Comparison of ENCODE assay signal across 13 cellular contexts in the genomic region with DNA sequence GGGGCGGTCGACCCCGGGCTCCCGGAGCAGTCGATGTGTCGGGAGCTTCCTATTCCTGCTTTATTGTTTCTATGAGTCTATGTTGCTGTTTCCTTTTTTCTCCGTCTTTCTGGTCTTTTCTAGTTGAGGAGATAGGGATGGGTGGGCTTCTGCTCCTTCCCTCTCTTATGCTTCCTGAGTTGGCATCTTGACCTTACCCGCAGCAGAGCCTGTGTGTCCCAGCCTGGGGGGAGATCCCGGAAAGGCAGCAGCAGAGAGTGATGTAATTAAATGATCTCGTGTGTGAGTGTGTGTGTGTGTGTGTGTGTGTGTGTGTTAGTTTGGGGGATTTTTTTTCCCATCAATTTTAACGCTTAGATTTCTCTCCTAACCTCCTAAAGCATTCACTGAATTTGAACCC. TPM values are rescaled to one million over a fixed set of nuclear protein-coding genes. Genes with fewer than 3 reads are reported as not detected.
DNase-seq lines count a peak whose midpoint lies in the region; ATAC-seq and TF ChIP-seq lines count a peak whose summit lies in the region.
"Had no signal": no experiment of that assay in that cellular context is flagged by ENCODE, and none has a peak within 500 bp of the region (broad histone marks: within the 10 kb centered on the region; RNA-seq: fewer than 3 reads in every experiment).

No MANE protein-coding gene starts in this region.

- TF ChIP-seq CTCF in HFFc6 (IDR thresholded peaks at IDR 0.05) = no peak
- TF ChIP-seq CTCF in osteoblast (IDR thresholded peaks at IDR 0.05; ENCODE audit: extremely low read depth, low read depth, low read length) = no peak

- peaks cover 5% of the 10 kb centered on the region for H3K36me3 Mint-ChIP-seq in HFFc6 (ENCODE audit: low read depth)

- H3K4me3 ChIP-seq in BLaER1 treated with 17β-estradiol and CSF1 and Interleukin-3, amounts not matched to agents 10 nM and 100 nM = peak overlapping the region; percentile 52 to 71 (median 64)
- H3K4me3 ChIP-seq in iPS-11a (ENCODE audit: low read depth, low read length) (peak overlapping the region; percentile 70), trophoblast cell (ENCODE audit: low read depth, low read length) (peak overlapping the region; percentile 68), osteoblast (ENCODE audit: insufficient read depth, low read length) (no peak overlapping the region)

- no peak overlapping the region for H2BK5ac ChIP-seq in trophoblast cell (ENCODE audit: low read depth, low read length, poor library complexity)

- H2BK12ac ChIP-seq in trophoblast cell (ENCODE audit: low read length) = no peak overlapping the region

- ATAC-seq in SK-N-SH treated with all-trans-retinoic acid at 6 μM for 48 hours = no peak
- no peak for ATAC-seq in GM21526 (IDR thresholded peaks at IDR 0.05; ENCODE audit: low FRiP score, unreplicated experiment)

- no peak overlapping the region for H3K4me3 Mint-ChIP-seq in HFFc6

- H3K9me3 ChIP-seq in BLaER1 treated with 17β-estradiol and CSF1 and Interleukin-3, amounts not matched to agents 10 nM and 100 nM (replicated peaks in 1 of 11) = peaks cover 0 to 20% (median 11%) of the 10 kb centered on the region in 11 experiments; a peak in 16 of 22 replicates
- peaks cover 2% of the 10 kb centered on the region for H3K9me3 ChIP-seq in trophoblast cell (ENCODE audit: insufficient read depth, low read depth, low read length)
- H3K9me3 ChIP-seq in osteoblast (ENCODE audit: low read depth, low read length) = no peaks in the 10 kb centered on the region

- no peak for DNase-seq in trophoblast cell
- no peak for DNase-seq in HFFc6
- no peak for DNase-seq in osteoblast (ENCODE audit: insufficient read length, low spot score, missing footprints)
- no peak for DNase-seq in GM19240 (ENCODE audit: insufficient read length, low spot score)
- DNase-seq: activated CD8-positive, alpha-beta memory T cell treated with anti-CD3 and anti-CD28 coated beads, Interleukin-2, amount 50 U/mL, for 4 hours; erythroblast; GOT3; NCI-H2029 treated with DMSO at 0.1 percent for 48 hours had no signal

- H2AK5ac ChIP-seq in trophoblast cell (ENCODE audit: low read length) = no peak overlapping the region

- no peak overlapping the region for H4K8ac ChIP-seq in trophoblast cell (ENCODE audit: low read depth, low read length)

- H3K4ac ChIP-seq in trophoblast cell (ENCODE audit: low read depth, low read length) = no peak overlapping the region

- peaks cover 0 to 5% (median 0%) of the 10 kb centered on the region in 10 experiments; a peak in 2 of 20 replicates for H3K4me1 ChIP-seq in BLaER1 treated with 17β-estradiol and CSF1 and Interleukin-3, amounts not matched to agents 10 nM and 100 nM
- H3K4me1 ChIP-seq in trophoblast cell (ENCODE audit: control insufficient read depth in 1 of 2, insufficient read depth in 2 of 2, low read length in 2 of 2) (peaks cover 0 to 5% of the 10 kb centered on the region in 2 experiments), osteoblast (ENCODE audit: insufficient read depth, low read length) (no peaks in the 10 kb centered on the region)

- no peaks in the 10 kb centered on the region for H3K79me1 ChIP-seq in trophoblast cell (ENCODE audit: low read length)

- H3K18ac ChIP-seq in trophoblast cell (ENCODE audit: low read length) = no peak overlapping the region

- H2AFZ ChIP-seq in trophoblast cell (ENCODE audit: insufficient read depth, low read length, poor library complexity) = no peak overlapping the region
- H2AFZ ChIP-seq in osteoblast (ENCODE audit: low read length) = no peak overlapping the region

- H3K27ac Mint-ChIP-seq in HFFc6 = no peak overlapping the region

- H4K12ac ChIP-seq in trophoblast cell (ENCODE audit: low read depth, low read length) = no peak overlapping the region

- no peaks in the 10 kb centered on the region; the same call in 1 of the 2 replicates for H3K27me3 Mint-ChIP-seq in HFFc6 (ENCODE audit: insufficient read depth)

- H3K27me3 ChIP-seq in BLaER1 treated with 17β-estradiol and CSF1 and Interleukin-3, amounts not matched to agents 10 nM and 100 nM = peaks cover 36 to 55% (median 49%) of the 10 kb centered on the region in 11 experiments
- H3K27me3 ChIP-seq in trophoblast cell (ENCODE audit: insufficient read depth, low read length) = peaks cover 23% of the 10 kb centered on the region
- H3K27me3 ChIP-seq in osteoblast (ENCODE audit: insufficient read depth, low read length) = no peaks in the 10 kb centered on the region

- no peaks in the 10 kb centered on the region; a peak in 2 of 22 replicates for H4K20me1 ChIP-seq in BLaER1 treated with 17β-estradiol and CSF1 and Interleukin-3, amounts not matched to agents 10 nM and 100 nM
- H4K20me1 ChIP-seq in osteoblast (ENCODE audit: insufficient read depth, low read length) = no peaks in the 10 kb centered on the region

- H3K23ac ChIP-seq in trophoblast cell (ENCODE audit: low read length) = no peak overlapping the region

- H3K79me2 ChIP-seq in trophoblast cell (ENCODE audit: control insufficient read depth, insufficient read depth, low read length, poor library complexity) = no peaks in the 10 kb centered on the region
- no peaks in the 10 kb centered on the region for H3K79me2 ChIP-seq in osteoblast (ENCODE audit: insufficient read depth, low read length)

- no peaks in the 10 kb centered on the region for H3K4me1 Mint-ChIP-seq in HFFc6 (ENCODE audit: low read depth)

- no peak overlapping the region for H4K91ac ChIP-seq in trophoblast cell (ENCODE audit: low read depth, low read length)

- no CpG with 5 or more reads among the region's 11 CpGs for WGBS in trophoblast cell (ENCODE audit: extremely low coverage, insufficient coverage, insufficient read length)

- peak overlapping the region in 9 of 11 experiments; percentile 25 to 53 (median 41); a peak in 7 of 22 replicates for H3K9ac ChIP-seq in BLaER1 treated with 17β-estradiol and CSF1 and Interleukin-3, amounts not matched to agents 10 nM and 100 nM
- no peak overlapping the region for H3K9ac ChIP-seq in trophoblast cell (ENCODE audit: low read length)

- no peaks in the 10 kb centered on the region for H3K36me3 ChIP-seq in BLaER1 treated with 17β-estradiol and CSF1 and Interleukin-3, amounts not matched to agents 10 nM and 100 nM
- H3K36me3 ChIP-seq in trophoblast cell (ENCODE audit: control insufficient read depth in 1 of 2, insufficient read depth in 2 of 2, low read length in 2 of 2) = no peaks in the 10 kb centered on the region
- no peaks in the 10 kb centered on the region for H3K36me3 ChIP-seq in osteoblast (ENCODE audit: insufficient read depth, low read length)

- no peak overlapping the region for H2BK120ac ChIP-seq in trophoblast cell (ENCODE audit: insufficient read depth, low read length, poor library complexity)

- H3K14ac ChIP-seq in trophoblast cell (ENCODE audit: low read length) = no peak overlapping the region

- peak overlapping the region; percentile 69 to 85 (median 82) for H3K4me2 ChIP-seq in BLaER1 treated with 17β-estradiol and CSF1 and Interleukin-3, amounts not matched to agents 10 nM and 100 nM
- H3K4me2 ChIP-seq in trophoblast cell (ENCODE audit: low read length) = peak overlapping the region; percentile 99
- H3K4me2 ChIP-seq in osteoblast (ENCODE audit: insufficient read depth, low read length) = no peak overlapping the region

- H3K9me3 Mint-ChIP-seq in HFFc6 = peaks cover 23% of the 10 kb centered on the region

- H3K27ac ChIP-seq in BLaER1 treated with 17β-estradiol and CSF1 and Interleukin-3, amounts not matched to agents 10 nM and 100 nM = no peak overlapping the region
- no peak overlapping the region for H3K27ac ChIP-seq in trophoblast cell (ENCODE audit: low read depth, low read length)
- no peak overlapping the region for H3K27ac ChIP-seq in osteoblast (ENCODE audit: low read depth, low read length)

TF ChIP-seq in SK-N-SH treated with all-trans-retinoic acid at 6 μM for 48 hours, 23 proteins besides CTCF, POLR2A, EP300 and RAD21 (continues in another document):
- TF ChIP-seq BACH2 (CRISPR knock-in tag; IDR thresholded peaks at IDR 0.05; ENCODE audit: borderline replicate concordance) (no peak), OSR1 (CRISPR knock-in tag; IDR thresholded peaks at IDR 0.05) (no peak), TCF4 (CRISPR knock-in tag; IDR thresholded peaks at IDR 0.05; ENCODE audit: borderline replicate concordance) (peak; percentile 42; the same call in 1 of the 2 replicates)
- TF ChIP-seq, protein P1, sequence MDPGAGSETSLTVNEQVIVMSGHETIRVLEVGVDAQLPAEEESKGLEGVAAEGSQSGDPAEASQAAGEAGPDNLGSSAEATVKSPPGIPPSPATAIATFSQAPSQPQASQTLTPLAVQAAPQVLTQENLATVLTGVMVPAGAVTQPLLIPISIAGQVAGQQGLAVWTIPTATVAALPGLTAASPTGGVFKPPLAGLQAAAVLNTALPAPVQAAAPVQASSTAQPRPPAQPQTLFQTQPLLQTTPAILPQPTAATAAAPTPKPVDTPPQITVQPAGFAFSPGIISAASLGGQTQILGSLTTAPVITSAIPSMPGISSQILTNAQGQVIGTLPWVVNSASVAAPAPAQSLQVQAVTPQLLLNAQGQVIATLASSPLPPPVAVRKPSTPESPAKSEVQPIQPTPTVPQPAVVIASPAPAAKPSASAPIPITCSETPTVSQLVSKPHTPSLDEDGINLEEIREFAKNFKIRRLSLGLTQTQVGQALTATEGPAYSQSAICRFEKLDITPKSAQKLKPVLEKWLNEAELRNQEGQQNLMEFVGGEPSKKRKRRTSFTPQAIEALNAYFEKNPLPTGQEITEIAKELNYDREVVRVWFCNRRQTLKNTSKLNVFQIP (CRISPR knock-in tag; IDR thresholded peaks at IDR 0.05; ENCODE audit: borderline replicate concordance, low read depth) = no peak

RNA-seq across cellular contexts. Expression of gene SORCS1, which starts 0.5 kb away (rescaled TPM):
- polyA plus RNA-seq in trophoblast cell (2013) = 1.9 and 2.2 TPM in 2 replicates
- total RNA-seq in HFFc6 (2021; fragmentation: NEBNext Ultra II Directional; extraction: Animal tissue kit (Norgen Biotek cat#: 25700)) = under 1 TPM in 3 of 6 experiments, not detected in 3; 0.09 to 0.14 (median 0.10) TPM
- not detected in 2 replicates for total RNA-seq in osteoblast
- total RNA-seq: OCI-LY7 had no signal
